19 cellular contexts compared by ENCODE assay signal in the genomic region with DNA sequence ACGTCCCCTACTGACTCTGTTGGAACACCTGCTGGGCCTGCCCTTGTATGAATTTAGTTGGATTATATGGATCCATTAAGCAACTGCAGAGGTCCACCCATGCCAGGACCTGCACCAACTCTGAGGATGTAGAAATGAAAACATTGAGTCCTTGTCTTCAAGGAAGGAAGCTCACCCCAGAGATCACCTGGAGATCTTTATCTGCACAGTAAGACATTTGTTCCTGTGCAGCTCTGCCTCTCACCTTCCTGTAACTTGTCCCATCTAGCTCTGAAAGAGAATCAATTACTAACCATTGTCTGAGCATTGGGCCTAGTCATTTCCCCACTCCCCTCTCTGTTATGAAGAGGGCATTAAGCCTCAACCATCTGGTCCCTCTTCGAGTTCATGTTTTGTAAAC.
DNase-seq lines count a peak whose midpoint lies in the region; ATAC-seq and TF ChIP-seq lines count a peak whose summit lies in the region.
"Had no signal": no experiment of that assay in that cellular context is flagged by ENCODE, and none has a peak within 500 bp of the region (broad histone marks: within the 10 kb centered on the region; RNA-seq: fewer than 3 reads in every experiment).

No MANE protein-coding gene starts in this region.

- no peaks in the 10 kb centered on the region for H3K27me3 Mint-ChIP-seq in activated naive CD8-positive, alpha-beta T cell treated with anti-CD3 and anti-CD28 coated beads, Interleukin-2, amount 10 ng/mL, durations not matched to agents 7 days and 5 days
- H3K27me3 Mint-ChIP-seq in activated naive CD8-positive, alpha-beta T cell treated with anti-CD3 and anti-CD28 coated beads for 36 hours = no peaks in the 10 kb centered on the region
- H3K27me3 Mint-ChIP-seq: stimulated activated naive B cell treated with anti-CD40 and anti-IgM and Interleukin-4, amounts not matched to agents 10 μg/mL and 1 μg/mL and 100 μg/mL, for 72 hours had no signal

- no peak for TF ChIP-seq CTCF in GM10266 (IDR thresholded peaks at IDR 0.05; ENCODE audit: control insufficient read depth, insufficient read depth, low read depth, missing control alignments)

- ATAC-seq in activated naive CD8-positive, alpha-beta T cell treated with anti-CD3 and anti-CD28 coated beads, Interleukin-2, amount 10 ng/mL, durations not matched to agents 7 days and 5 days (ENCODE audit: low read depth) = peak; percentile 53
- ATAC-seq: K562; Right ventricle myocardium inferior; stimulated activated naive B cell treated with anti-CD40 and anti-IgM and Interleukin-4, amounts not matched to agents 10 μg/mL and 1 μg/mL and 100 μg/mL, for 72 hours had no signal

- H3K4me1 Mint-ChIP-seq in activated naive CD8-positive, alpha-beta T cell treated with anti-CD3 and anti-CD28 coated beads, Interleukin-2, amount 10 ng/mL, durations not matched to agents 7 days and 5 days = peaks cover 28% of the 10 kb centered on the region
- H3K4me1 Mint-ChIP-seq in activated naive CD8-positive, alpha-beta T cell treated with anti-CD3 and anti-CD28 coated beads for 36 hours = peaks cover 30% of the 10 kb centered on the region

- no peak for DNase-seq in activated naive CD8-positive, alpha-beta T cell treated with anti-CD3 and anti-CD28 coated beads, Interleukin-2, amount 10 ng/mL, durations not matched to agents 7 days and 5 days
- no peak for DNase-seq in activated naive CD8-positive, alpha-beta T cell treated with anti-CD3 and anti-CD28 coated beads for 36 hours
- DNase-seq in NCI-H69 (lab: John Stamatoyannopoulos, UW) (peak; percentile 12), NCI-H2227 (lab: John Stamatoyannopoulos, UW; ENCODE audit: unreplicated experiment) (no peak), RPMI8226 (no peak), GM10266 (ENCODE audit: extremely low spot score) (no peak)
- peak; percentile 41 for DNase-seq in central memory CD4-positive, alpha-beta T cell
- DNase-seq: activated CD4-positive, alpha-beta T cell treated with anti-CD3 and anti-CD28 coated beads, Interleukin-2, amount 50 U/mL, for 1 hour; activated T-cell treated with anti-CD3 and anti-CD28 coated beads, Interleukin-2, amount 50 U/mL, for 1 hour; GM23248; kidney glomerular epithelial cell; MM.1S; NCI-H1436 treated with DMSO at 0.1 percent for 48 hours; NCI-H748 treated with DMSO at 0.1 percent for 48 hours; nucleus accumbens; stimulated activated CD4-positive, alpha-beta T cell treated with anti-CD3 and anti-CD28 coated beads, Interleukin-2, amount 100 ng/mL, for 24 hours; stimulated activated naive B cell treated with anti-CD40 and anti-IgM and Interleukin-4, amounts not matched to agents 10 μg/mL and 1 μg/mL and 100 μg/mL, for 72 hours had no signal

- H3K27ac Mint-ChIP-seq in activated naive CD8-positive, alpha-beta T cell treated with anti-CD3 and anti-CD28 coated beads, Interleukin-2, amount 10 ng/mL, durations not matched to agents 7 days and 5 days = peak overlapping the region; percentile 66
- no peak overlapping the region for H3K27ac Mint-ChIP-seq in activated naive CD8-positive, alpha-beta T cell treated with anti-CD3 and anti-CD28 coated beads for 36 hours
- H3K27ac Mint-ChIP-seq: stimulated activated naive B cell treated with anti-CD40 and anti-IgM and Interleukin-4, amounts not matched to agents 10 μg/mL and 1 μg/mL and 100 μg/mL, for 72 hours had no signal

- H3K36me3 Mint-ChIP-seq in activated naive CD8-positive, alpha-beta T cell treated with anti-CD3 and anti-CD28 coated beads, Interleukin-2, amount 10 ng/mL, durations not matched to agents 7 days and 5 days = peaks cover 8% of the 10 kb centered on the region
- H3K36me3 Mint-ChIP-seq in activated naive CD8-positive, alpha-beta T cell treated with anti-CD3 and anti-CD28 coated beads for 36 hours = no peaks in the 10 kb centered on the region

- peaks cover 5% of the 10 kb centered on the region for H3K9me3 Mint-ChIP-seq in activated naive CD8-positive, alpha-beta T cell treated with anti-CD3 and anti-CD28 coated beads, Interleukin-2, amount 10 ng/mL, durations not matched to agents 7 days and 5 days
- H3K9me3 Mint-ChIP-seq in activated naive CD8-positive, alpha-beta T cell treated with anti-CD3 and anti-CD28 coated beads for 36 hours = peaks cover 13% of the 10 kb centered on the region

- H3K4me3 Mint-ChIP-seq in activated naive CD8-positive, alpha-beta T cell treated with anti-CD3 and anti-CD28 coated beads, Interleukin-2, amount 10 ng/mL, durations not matched to agents 7 days and 5 days = peak overlapping the region; percentile 55
- H3K4me3 Mint-ChIP-seq in activated naive CD8-positive, alpha-beta T cell treated with anti-CD3 and anti-CD28 coated beads for 36 hours = no peak overlapping the region
- H3K4me3 Mint-ChIP-seq: stimulated activated naive B cell treated with anti-CD40 and anti-IgM and Interleukin-4, amounts not matched to agents 10 μg/mL and 1 μg/mL and 100 μg/mL, for 72 hours had no signal

- POLR2A ChIA-PET in activated naive CD8-positive, alpha-beta T cell treated with anti-CD3 and anti-CD28 coated beads, Interleukin-2, amount 10 ng/mL, durations not matched to agents 7 days and 5 days (lab: Charles Lee) = interaction anchor here (0.6 to 2.7 kb wide), 6 partner anchors 9 to 361 kb away, joined by 3 to 13 read pairs (median 5); a partner anchor contains a TSS

Comparison
In these comparisons a context has a peak if more than half of its experiments do, and no peak if none do; other contexts are left out.
1. DNase-seq: peak in NCI-H69 (single experiment) and central memory CD4-positive, alpha-beta T cell (single experiment); none in activated naive CD8-positive, alpha-beta T cell treated with anti-CD3 and anti-CD28 coated beads, Interleukin-2, amount 10 ng/mL, durations not matched to agents 7 days and 5 days (single experiment), activated naive CD8-positive, alpha-beta T cell treated with anti-CD3 and anti-CD28 coated beads for 36 hours (single experiment), NCI-H2227 (single experiment), RPMI8226 (single experiment) and GM10266 (single experiment).